20 cellular contexts compared by ENCODE assay signal in the genomic region with DNA sequence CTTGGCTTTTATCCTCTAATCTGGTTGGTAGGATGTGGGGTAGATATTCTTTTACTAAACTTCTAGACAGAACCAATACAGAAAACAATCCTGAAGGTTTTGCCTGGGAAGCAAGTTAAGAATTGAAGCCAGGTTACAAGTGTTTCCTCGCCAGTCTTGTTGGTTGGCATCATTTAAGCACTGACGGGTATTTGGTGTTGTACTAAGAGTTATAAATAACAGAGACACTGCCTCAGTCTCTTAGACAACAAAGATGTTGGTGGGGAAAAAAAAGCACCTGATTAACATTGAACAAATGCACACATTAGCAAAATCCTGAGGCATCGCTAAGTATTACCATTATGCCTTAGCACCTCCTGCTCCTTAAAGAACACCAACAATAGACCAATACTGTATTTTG.
"Had no signal": no experiment of that assay in that cellular context is flagged by ENCODE, and none has a peak within 500 bp of the region (broad histone marks: within the 10 kb centered on the region; RNA-seq: fewer than 3 reads in every experiment).

No MANE protein-coding gene starts in this region.

- H3K4me3 ChIP-seq: MG63, PC-9, Peyer's patch, SJCRH30 had no signal

- H3K27ac ChIP-seq: PC-9, Peyer's patch, SJCRH30 had no signal

- H3K4me1 ChIP-seq: Peyer's patch, SJCRH30 had no signal

- H3K27me3 ChIP-seq: Peyer's patch, SJCRH30 had no signal

- H3K9me3 ChIP-seq: MG63, Peyer's patch, SJCRH30 had no signal

- ATAC-seq: HepG2, Right ventricle myocardium inferior, SK-N-SH treated with all-trans-retinoic acid at 6 μM for 48 hours had no signal

- H2AFZ ChIP-seq: PC-9 had no signal

- H3K36me3 ChIP-seq: MG63, Peyer's patch, SJCRH30 had no signal

- DNase-seq: IMR-90, Karpas-422, KG1, MG63, NCI-H1092, NCI-H1417 treated with DMSO at 0.1 percent for 48 hours, NCI-H146, NCI-H1694 treated with DMSO at 0.1 percent for 48 hours, NCI-H1930, NCI-H2171 treated with DMSO at 0.1 percent for 48 hours, NCI-H345, NCI-H446 treated with DMSO at 0.1 percent for 48 hours, OCI-M1, PC-9, Peyer's patch, SHP77 treated with DMSO at 0.1 percent for 48 hours, SJCRH30 had no signal

- H3K4me2 ChIP-seq: PC-9 had no signal
